Comparison of ENCODE assay signal across 7 cellular contexts in genomic region chr2:136131961-136132839, GRCh38. TPM values are rescaled to one million over a fixed set of nuclear protein-coding genes. Genes with fewer than 3 reads are reported as not detected.
DNase-seq lines count a peak whose midpoint lies in the region; ATAC-seq lines count a peak whose summit lies in the region.

No MANE protein-coding gene starts in this region.

- H3K4me3 Mint-ChIP-seq in dendritic cell treated with granulocyte-macrophage colony-stimulating factor and Interleukin-4, amounts not matched to agents 40 ng/mL and 50 ng/mL, for 4 days, result peak overlapping the region; percentile 56

- DNase-seq in GM19238 (ENCODE audit: insufficient read length, low spot score) (peak; percentile 52), T-helper 1 cell (peak; percentile 36 to 72 (median 65)), G401 (ENCODE audit: low spot score) (no peak), retina (no peak), COLO668 (lab: John Stamatoyannopoulos, UW; ENCODE audit: unreplicated experiment) (no peak)

- no peaks in the 10 kb centered on the region for H3K36me3 Mint-ChIP-seq in dendritic cell treated with granulocyte-macrophage colony-stimulating factor and Interleukin-4, amounts not matched to agents 40 ng/mL and 50 ng/mL, for 4 days (ENCODE audit: low read depth)

- ATAC-seq in HG02973 (IDR thresholded peaks at IDR 0.05; ENCODE audit: unreplicated experiment), result peak; percentile 81

- H3K27ac Mint-ChIP-seq in dendritic cell treated with granulocyte-macrophage colony-stimulating factor and Interleukin-4, amounts not matched to agents 40 ng/mL and 50 ng/mL, for 4 days, result peak overlapping the region; percentile 66

- intact Hi-C loops in dendritic cell treated with granulocyte-macrophage colony-stimulating factor and Interleukin-4, amounts not matched to agents 40 ng/mL and 50 ng/mL, for 4 days (cut with micrococcal nuclease), result no loop called here

- H3K27me3 Mint-ChIP-seq in dendritic cell treated with granulocyte-macrophage colony-stimulating factor and Interleukin-4, amounts not matched to agents 40 ng/mL and 50 ng/mL, for 4 days, result peaks cover 39% of the 10 kb centered on the region

- H3K9me3 Mint-ChIP-seq in dendritic cell treated with granulocyte-macrophage colony-stimulating factor and Interleukin-4, amounts not matched to agents 40 ng/mL and 50 ng/mL, for 4 days, result no peaks in the 10 kb centered on the region

- peaks cover 71% of the 10 kb centered on the region for H3K4me1 Mint-ChIP-seq in dendritic cell treated with granulocyte-macrophage colony-stimulating factor and Interleukin-4, amounts not matched to agents 40 ng/mL and 50 ng/mL, for 4 days (ENCODE audit: low read depth)

- in situ Hi-C loops in G401 (cut with HindIII; ENCODE audit: low sequenced_read_pairs), result no loop called here

RNA-seq across cellular contexts. Expression of gene CXCR4, which starts 14.3 kb away (rescaled TPM):
- not detected in 2 replicates for total RNA-seq in G401 (2014; rRNA removed; shearing (Covaris generic))

Comparison
In these comparisons a context has a peak if more than half of its experiments do, and no peak if none do; other contexts are left out.
1. DNase-seq: peak in GM19238 (single experiment) and T-helper 1 cell (5 of 5); none in G401 (single experiment), retina (single experiment) and COLO668 (single experiment).